1 cellular context compared by ENCODE assay signal in genomic region chr20:45465492-45466266, GRCh38.
TF ChIP-seq lines count a peak whose summit lies in the region.

No MANE protein-coding gene starts in this region.

TF ChIP-seq in GM23338, 12 proteins besides CTCF, POLR2A, EP300 and RAD21 (continued from another document):
- TF ChIP-seq ZNF462 (CRISPR knock-in tag; IDR thresholded peaks at IDR 0.05) (no peak), JUNB (IDR thresholded peaks at IDR 0.05; ENCODE audit: unreplicated experiment) (no peak), EZH2phosphoT487 (IDR thresholded peaks at IDR 0.05; ENCODE audit: unreplicated experiment) (no peak), EZH2 (IDR thresholded peaks at IDR 0.05; ENCODE audit: low read depth, unreplicated experiment) (no peak), NANOG (IDR thresholded peaks at IDR 0.05; ENCODE audit: borderline replicate concordance) (no peak), STAT1 (IDR thresholded peaks at IDR 0.05; ENCODE audit: unreplicated experiment) (no peak), ZNF114 (CRISPR knock-in tag; IDR thresholded peaks at IDR 0.05) (no peak), POLR2AphosphoS5 (IDR thresholded peaks at IDR 0.05; ENCODE audit: low read depth) (no peak), ZNF331 (CRISPR knock-in tag; IDR thresholded peaks at IDR 0.05; ENCODE audit: low read depth) (no peak)
